Comparison of ENCODE assay signal across 19 cellular contexts in the genomic region with DNA sequence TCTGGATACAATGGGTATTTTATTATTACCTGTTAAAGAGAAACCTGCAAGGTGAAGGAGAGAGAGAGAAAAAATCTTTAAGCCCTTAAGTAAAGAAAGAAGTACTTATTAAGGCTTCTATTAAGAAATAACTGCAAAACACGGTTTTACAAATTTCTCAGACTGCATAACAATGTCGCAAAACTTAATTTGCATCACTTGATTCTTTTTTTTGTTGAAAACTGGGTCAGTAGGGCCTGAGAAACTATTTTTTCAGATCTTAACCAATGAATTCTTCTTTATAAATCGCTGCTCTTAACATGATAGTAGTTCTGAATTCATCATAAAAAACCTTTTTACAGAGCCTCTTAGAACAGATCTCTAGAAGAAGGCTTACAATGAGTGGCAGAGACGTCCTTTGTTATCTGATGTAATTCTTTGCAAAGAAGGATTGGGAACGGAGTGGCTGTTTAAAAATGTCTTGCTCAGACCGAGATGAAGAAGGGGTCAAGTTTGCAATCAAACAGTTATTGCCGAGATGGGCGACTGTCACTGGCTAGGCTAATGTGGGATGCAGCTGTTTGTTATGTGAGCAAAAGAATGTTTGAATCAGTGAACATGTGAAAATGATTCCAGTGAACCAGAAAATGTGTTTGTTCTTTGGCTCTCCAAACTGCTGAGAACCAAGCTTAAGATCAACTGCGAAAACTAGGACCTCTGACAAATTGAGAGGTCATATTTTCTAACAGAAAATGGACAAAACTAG.
A peak's percentile ranks its signal among the peaks of the same experiment; 100 is the strongest.
DNase-seq lines count a peak whose midpoint lies in the region; ATAC-seq and TF ChIP-seq lines count a peak whose summit lies in the region.
"Had no signal": no experiment of that assay in that cellular context is flagged by ENCODE, and none has a peak within 500 bp of the region (broad histone marks: within the 10 kb centered on the region; RNA-seq: fewer than 3 reads in every experiment).

No MANE protein-coding gene starts in this region.

- H3K27ac ChIP-seq in BLaER1 = peak overlapping the region; percentile 60; the same call in 1 of the 2 replicates
- peak overlapping the region; percentile 2; the same call in 1 of the 2 replicates for H3K27ac ChIP-seq in SJSA1
- H3K27ac ChIP-seq in spleen = no peak overlapping the region
- H3K27ac ChIP-seq: left lung, testis had no signal

- intact Hi-C loops in spleen (cut with DNase I; ENCODE audit: low total_unique reads) = no loop called here

- TF ChIP-seq POLR2A in spleen (IDR thresholded peaks at IDR 0.05) = no peak

- no peak overlapping the region for H3K4me3 ChIP-seq in BLaER1
- H3K4me3 ChIP-seq in SJSA1 = no peak overlapping the region
- no peak overlapping the region for H3K4me3 ChIP-seq in spleen
- H3K4me3 ChIP-seq: left lung, mucosa of descending colon, testis had no signal

- H3K4me2 ChIP-seq in BLaER1 = peak overlapping the region; percentile 82

- peaks cover 16% of the 10 kb centered on the region for H3K9me3 ChIP-seq in BLaER1
- no peaks in the 10 kb centered on the region for H3K9me3 ChIP-seq in SJSA1 (replicated peaks)
- peaks cover 0 to 16% (median 0%) of the 10 kb centered on the region in 8 donors for H3K9me3 ChIP-seq in spleen
- H3K9me3 ChIP-seq: esophagus squamous epithelium, left lung, mucosa of descending colon, testis had no signal

- no peak for TF ChIP-seq CTCF in spleen (IDR thresholded peaks at IDR 0.05 in 8 of 11, conservative IDR thresholded peaks at IDR 0.05 in 3 of 11)

- no peaks in the 10 kb centered on the region for H4K20me1 ChIP-seq in BLaER1

- 0 out of 2 replicates have a peak overlapping the region, but pooled peaks have one; percentile 5 for H3K9ac ChIP-seq in BLaER1

- H3K4me1 ChIP-seq in BLaER1 (peaks cover 32% of the 10 kb centered on the region), SJSA1 (replicated peaks) (peaks cover 26% of the 10 kb centered on the region), spleen (peaks cover 0 to 17% (median 3%) of the 10 kb centered on the region in 6 donors)

- peak in 1 of 2 experiments; percentile 14 for DNase-seq in SJSA1 (ENCODE audit: low read depth in 1 of 2, low spot score in 2 of 2)
- peak; percentile 37 for DNase-seq in kidney glomerular epithelial cell (lab: John Stamatoyannopoulos, UW)
- DNase-seq in spleen = peak; percentile 6
- no peak for DNase-seq in activated naive CD4-positive, alpha-beta T cell treated with Interleukin-2 at 50 U/mL for 16 hours
- no peak for DNase-seq in cortex of kidney (lab: John Stamatoyannopoulos, UW)
- no peak for DNase-seq in NCI-H524 (lab: John Stamatoyannopoulos, UW)
- DNase-seq: activated T-cell treated with anti-CD3 and anti-CD28 coated beads, Interleukin-2, amount 50 U/mL, for 4 hours; DND-41; effector CD4-positive, alpha-beta T cell; esophagus squamous epithelium; left lung; mucosa of descending colon; NCI-H187 treated with DMSO at 0.1 percent for 48 hours; NCI-H446 treated with DMSO at 0.1 percent for 48 hours; RPMI8226; stimulated activated CD4-positive, alpha-beta T cell treated with anti-CD3 and anti-CD28 coated beads, Interleukin-15, amount 100 ng/mL, for 24 hours; testis had no signal

- 74 to 76% (median 75%) methylated on average over 9 of the region's 9 CpGs for WGBS in spleen, 5 donors

- H3K36me3 ChIP-seq in BLaER1 = no peaks in the 10 kb centered on the region
- no peaks in the 10 kb centered on the region for H3K36me3 ChIP-seq in SJSA1
- no peaks in the 10 kb centered on the region for H3K36me3 ChIP-seq in spleen
- H3K36me3 ChIP-seq: left lung had no signal

- no peak for ATAC-seq in GM19455 (IDR thresholded peaks at IDR 0.05; ENCODE audit: unreplicated experiment)
- ATAC-seq: activated T-cell treated with anti-CD3 and anti-CD28 coated beads, Interleukin-2, amount 50 U/mL, for 4 hours; left lung; mucosa of descending colon had no signal

- no peaks in the 10 kb centered on the region for H3K27me3 ChIP-seq in BLaER1
- peaks cover 4% of the 10 kb centered on the region for H3K27me3 ChIP-seq in SJSA1 (replicated peaks)
- H3K27me3 ChIP-seq in spleen (replicated peaks in 1 of 7) = no peaks in the 10 kb centered on the region
- H3K27me3 ChIP-seq: esophagus squamous epithelium, testis had no signal

Comparison
In these comparisons a context has a peak if more than half of its experiments do, and no peak if none do; other contexts are left out.
1. H3K27ac ChIP-seq: peak in BLaER1 (single experiment) and SJSA1 (single experiment); none in spleen (0 of 8).
2. DNase-seq: peak in kidney glomerular epithelial cell (single experiment) and spleen (single experiment); none in activated naive CD4-positive, alpha-beta T cell treated with Interleukin-2 at 50 U/mL for 16 hours (single experiment), cortex of kidney (single experiment) and NCI-H524 (0 of 2).